In the genomic region with DNA sequence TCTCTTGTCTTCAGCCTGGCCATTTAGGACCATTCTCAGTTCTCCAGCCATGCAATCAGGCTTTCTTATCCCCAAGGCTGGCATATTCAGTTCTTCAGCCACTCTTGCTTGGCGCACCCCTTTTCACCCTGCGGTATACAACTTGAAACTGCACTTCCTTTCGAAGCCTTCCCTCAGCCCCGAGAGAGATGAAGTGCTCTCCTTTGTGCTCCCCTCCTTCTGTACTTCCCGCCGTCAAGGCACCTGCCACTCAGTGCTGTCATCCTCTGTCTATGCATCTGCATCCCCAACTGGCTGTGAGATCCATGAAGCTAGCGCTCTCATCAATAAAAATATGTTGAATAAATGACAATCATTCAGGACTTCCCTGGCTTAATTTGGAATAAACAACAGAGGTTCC, we compare ENCODE assay signal across 13 cellular contexts. TPM values are rescaled to one million over a fixed set of nuclear protein-coding genes. Genes with fewer than 3 reads are reported as not detected.
DNase-seq lines count a peak whose midpoint lies in the region; ATAC-seq and TF ChIP-seq lines count a peak whose summit lies in the region.
"Had no signal": no experiment of that assay in that cellular context is flagged by ENCODE, and none has a peak within 500 bp of the region (broad histone marks: within the 10 kb centered on the region; RNA-seq: fewer than 3 reads in every experiment).

No MANE protein-coding gene starts in this region.

- ATAC-seq in HG02678 (IDR thresholded peaks at IDR 0.05; ENCODE audit: unreplicated experiment), result peak; percentile 90
- peak; percentile 79 for ATAC-seq in HG03575 (IDR thresholded peaks at IDR 0.05; ENCODE audit: extremely low read depth, insufficient number of reproducible peaks, low FRiP score, unreplicated experiment)

- CTCF ChIA-PET in RWPE1 (lab: Yijun Ruan, JAX), result interaction anchor here (0.7 kb wide), 1 partner anchor 596 kb away, joined by 4 read pairs; no protein-coding TSS in a partner anchor

- TF ChIP-seq CTCF in RWPE1 (conservative IDR thresholded peaks at IDR 0.05; ENCODE audit: low read depth), result no peak

- POLR2A ChIA-PET in RWPE1 (lab: Yijun Ruan, JAX; ENCODE audit: low non-redundant PET), result no interaction called here

- H3K27ac ChIP-seq in RWPE1, result no peak overlapping the region

- peak; percentile 5 for DNase-seq in stimulated activated CD4-positive, alpha-beta T cell treated with anti-CD3 and anti-CD28 coated beads, Interleukin-4, amount 100 ng/mL, for 24 hours
- DNase-seq in stimulated activated CD4-positive, alpha-beta T cell treated with anti-CD3 and anti-CD28 coated beads, Interleukin-12 subunit alpha, Interleukin-12 subunit beta, amount 100 ng/mL, for 4 hours, result no peak
- DNase-seq in RWPE1 (ENCODE audit: low spot score), result no peak
- no peak for DNase-seq in NCI-H2196 (lab: John Stamatoyannopoulos, UW; ENCODE audit: unreplicated experiment)
- no peak for DNase-seq in retina
- no peak for DNase-seq in HT-29 (ENCODE audit: low spot score)
- DNase-seq: IMR-90, mesenchymal stem cell had no signal

RNA-seq across cellular contexts. Expression of gene MORC1, which starts 45.7 kb away (rescaled TPM):
- total RNA-seq in HT-29 (2014; rRNA removed; shearing (Covaris generic)), result not detected in 2 replicates
- total RNA-seq: activated CD8-positive, alpha-beta memory T cell treated with anti-CD3 and anti-CD28 coated beads for 36 hours; bronchial epithelial cell; glomerular endothelial cell; IMR-90 had no signal
